Comparison of ENCODE assay signal across 8 cellular contexts in genomic region chr18:55236150-55236931, GRCh38.
DNase-seq lines count a peak whose midpoint lies in the region; ATAC-seq lines count a peak whose summit lies in the region.

No MANE protein-coding gene starts in this region.

- H2BK15ac ChIP-seq in mesenchymal stem cell (ENCODE audit: low read depth, poor library complexity, severe bottlenecking): no peak overlapping the region

- H3K9me3 Mint-ChIP-seq in activated CD8-positive, alpha-beta T cell treated with anti-CD3 and anti-CD28 coated beads, Interleukin-2, amount 10 ng/mL, durations not matched to agents 7 days and 5 days (ENCODE audit: insufficient read depth): no peaks in the 10 kb centered on the region

- peaks cover 2% of the 10 kb centered on the region for H3K79me1 ChIP-seq in mesenchymal stem cell (replicated peaks; ENCODE audit: low read length, poor library complexity, severe bottlenecking)

- H4K8ac ChIP-seq in mesenchymal stem cell (ENCODE audit: low read length): no peak overlapping the region

- no peaks in the 10 kb centered on the region for H3K36me3 Mint-ChIP-seq in activated CD8-positive, alpha-beta T cell treated with anti-CD3 and anti-CD28 coated beads, Interleukin-2, amount 10 ng/mL, durations not matched to agents 7 days and 5 days (ENCODE audit: low read depth)

- no peak overlapping the region for H3K4me3 ChIP-seq in mesenchymal stem cell (ENCODE audit: insufficient read depth in 1 of 2, low read depth in 1 of 2, low read length in 2 of 2)

- H2AFZ ChIP-seq in mesenchymal stem cell (ENCODE audit: low read depth, low read length): no peak overlapping the region

- H3K4ac ChIP-seq in mesenchymal stem cell (ENCODE audit: low read depth in 1 of 2, low read length in 2 of 2): no peak overlapping the region

- H3K27ac Mint-ChIP-seq in activated CD8-positive, alpha-beta T cell treated with anti-CD3 and anti-CD28 coated beads, Interleukin-2, amount 10 ng/mL, durations not matched to agents 7 days and 5 days: no peak overlapping the region

- no peaks in the 10 kb centered on the region for H3K9me3 ChIP-seq in mesenchymal stem cell (ENCODE audit: control insufficient read depth, low read length)

- H3K36me3 ChIP-seq in mesenchymal stem cell (ENCODE audit: control insufficient read depth in 1 of 2, insufficient read depth in 2 of 2, low read depth in 1 of 2, low read length in 2 of 2): peaks cover 5 to 61% of the 10 kb centered on the region in 2 experiments

- ATAC-seq in GM18909 (IDR thresholded peaks at IDR 0.05; ENCODE audit: poor library complexity, unreplicated experiment) (peak; percentile 56), HG02798 (IDR thresholded peaks at IDR 0.05; ENCODE audit: poor library complexity, unreplicated experiment) (peak; percentile 54)
- no peak for ATAC-seq in activated CD8-positive, alpha-beta T cell treated with anti-CD3 and anti-CD28 coated beads, Interleukin-2, amount 10 ng/mL, durations not matched to agents 7 days and 5 days

- H3K23ac ChIP-seq in mesenchymal stem cell (ENCODE audit: low read length in 2 of 2): no peak overlapping the region

- H3K27me3 ChIP-seq in mesenchymal stem cell (ENCODE audit: control insufficient read depth in 1 of 2, insufficient read depth in 1 of 2, low read length in 2 of 2): no peaks in the 10 kb centered on the region

- no peaks in the 10 kb centered on the region for H3K27me3 Mint-ChIP-seq in activated CD8-positive, alpha-beta T cell treated with anti-CD3 and anti-CD28 coated beads, Interleukin-2, amount 10 ng/mL, durations not matched to agents 7 days and 5 days (ENCODE audit: low read depth)

- no peak overlapping the region for H2AK5ac ChIP-seq in mesenchymal stem cell (ENCODE audit: low read length, severe bottlenecking)

- no peak overlapping the region for H3K4me2 ChIP-seq in mesenchymal stem cell (ENCODE audit: low read length, poor library complexity, severe bottlenecking)

- H3K27ac ChIP-seq in mesenchymal stem cell (ENCODE audit: low read length, poor library complexity, severe bottlenecking): no peak overlapping the region

- 64% methylated on average over 3 of the region's 6 CpGs for WGBS in mesenchymal stem cell

- H2BK12ac ChIP-seq in mesenchymal stem cell (ENCODE audit: low read length in 2 of 2): no peak overlapping the region

- H2BK120ac ChIP-seq in mesenchymal stem cell (ENCODE audit: low read depth, low read length): no peak overlapping the region

- H2BK5ac ChIP-seq in mesenchymal stem cell (ENCODE audit: low read depth, low read length, poor library complexity, severe bottlenecking): no peak overlapping the region

- H3K18ac ChIP-seq in mesenchymal stem cell (ENCODE audit: low read depth in 1 of 2, low read length in 2 of 2): no peak overlapping the region

- CTCF ChIA-PET in activated CD8-positive, alpha-beta T cell treated with anti-CD3 and anti-CD28 coated beads, Interleukin-2, amount 10 ng/mL, durations not matched to agents 7 days and 5 days (lab: Charles Lee): no interaction called here

- H3K4me3 Mint-ChIP-seq in activated CD8-positive, alpha-beta T cell treated with anti-CD3 and anti-CD28 coated beads, Interleukin-2, amount 10 ng/mL, durations not matched to agents 7 days and 5 days: no peak overlapping the region

- POLR2A ChIA-PET in activated CD8-positive, alpha-beta T cell treated with anti-CD3 and anti-CD28 coated beads, Interleukin-2, amount 10 ng/mL, durations not matched to agents 7 days and 5 days (lab: Charles Lee): no interaction called here

- no peak overlapping the region for H3K14ac ChIP-seq in mesenchymal stem cell (ENCODE audit: low read length in 2 of 2)

- no peaks in the 10 kb centered on the region for H3K4me1 ChIP-seq in mesenchymal stem cell (ENCODE audit: control insufficient read depth, insufficient read depth, low read depth, low read length)

- no peaks in the 10 kb centered on the region for H3K4me1 Mint-ChIP-seq in activated CD8-positive, alpha-beta T cell treated with anti-CD3 and anti-CD28 coated beads, Interleukin-2, amount 10 ng/mL, durations not matched to agents 7 days and 5 days (ENCODE audit: low read depth)

- DNase-seq in NOMO-1 treated with DMSO at 0.1 percent for 48 hours (lab: John Stamatoyannopoulos, UW; ENCODE audit: unreplicated experiment) (peak; percentile 42), mesenchymal stem cell (peak; percentile 46), HK-2 (ENCODE audit: unreplicated experiment) (no peak), mucosa of gallbladder (ENCODE audit: low spot score) (no peak), HPDE6-E6E7 (ENCODE audit: extremely low spot score) (no peak)
- no peak for DNase-seq in activated CD8-positive, alpha-beta T cell treated with anti-CD3 and anti-CD28 coated beads, Interleukin-2, amount 10 ng/mL, durations not matched to agents 7 days and 5 days

- H4K91ac ChIP-seq in mesenchymal stem cell (ENCODE audit: low read length): no peak overlapping the region

- H3K9ac ChIP-seq in mesenchymal stem cell (ENCODE audit: low read length): peak overlapping the region; percentile 18

Comparison
In these comparisons a context has a peak if more than half of its experiments do, and no peak if none do; other contexts are left out.
1. DNase-seq: peak in NOMO-1 treated with DMSO at 0.1 percent for 48 hours (single experiment) and mesenchymal stem cell (single experiment); none in activated CD8-positive, alpha-beta T cell treated with anti-CD3 and anti-CD28 coated beads, Interleukin-2, amount 10 ng/mL, durations not matched to agents 7 days and 5 days (single experiment), HK-2 (single experiment), mucosa of gallbladder (single experiment) and HPDE6-E6E7 (single experiment).